ENCODE assay signal across 7 cellular contexts in the genomic region with DNA sequence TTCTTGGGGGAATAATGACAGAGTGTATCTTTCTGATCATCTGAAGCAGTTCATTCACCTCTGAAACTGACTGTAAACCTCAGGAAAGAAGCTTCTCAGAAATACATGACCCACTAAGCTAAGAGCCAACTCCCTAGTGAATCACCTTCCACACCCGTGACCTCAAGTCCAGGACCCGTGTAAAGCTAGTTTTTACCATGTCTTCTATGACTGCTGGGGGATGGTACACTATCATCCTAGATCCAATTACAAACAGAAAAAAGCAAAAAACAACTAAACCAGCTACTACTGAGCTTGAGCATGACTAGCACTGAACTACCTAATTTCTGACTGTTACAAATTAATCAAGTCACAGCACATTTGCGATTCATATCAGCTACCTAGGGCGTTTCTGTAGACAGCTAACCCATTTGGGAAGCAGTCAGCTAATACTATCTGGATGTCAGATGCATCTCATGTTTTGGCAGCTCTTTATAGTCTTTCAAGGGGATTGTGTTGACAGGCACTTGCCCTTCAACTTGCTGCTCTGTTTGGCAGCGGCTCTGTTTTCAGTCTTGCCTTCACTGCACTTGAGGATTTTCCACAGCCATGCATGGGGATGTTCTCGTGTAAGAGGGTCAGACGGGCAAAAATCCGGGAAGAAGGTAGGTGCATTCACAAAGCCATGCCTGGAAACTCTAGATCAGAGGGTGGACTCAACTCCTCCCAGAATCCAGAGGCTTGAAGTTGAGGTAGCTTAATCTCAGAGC.
DNase-seq lines count a peak whose midpoint lies in the region; ATAC-seq and TF ChIP-seq lines count a peak whose summit lies in the region.
"Not testable (repeated sequence)": the region's sequence is repeated elsewhere in the genome, so short reads cannot be mapped to it uniquely, and the experiment has no call there.

No MANE protein-coding gene starts in this region.

- in situ Hi-C loops in astrocyte of the spinal cord (cut with HindIII; ENCODE audit: low sequenced_read_pairs): not testable (repeated sequence)

- H3K27me3 ChIP-seq in PC-3 (ENCODE audit: low read length); esophagus squamous epithelium: not testable (repeated sequence)

- not testable (repeated sequence) for TF ChIP-seq CTCF in PC-3 (conservative IDR thresholded peaks at IDR 0.05; ENCODE audit: low read depth, low read length); activated CD8-positive, alpha-beta T cell treated with anti-CD3 and anti-CD28 coated beads for 36 hours (IDR thresholded peaks at IDR 0.05); astrocyte of the spinal cord (IDR thresholded peaks at IDR 0.05; ENCODE audit: low read depth, low read length); esophagus squamous epithelium (IDR thresholded peaks at IDR 0.05)

- peak overlapping the region; percentile 65 for H3K27ac Mint-ChIP-seq in activated CD8-positive, alpha-beta T cell treated with anti-CD3 and anti-CD28 coated beads for 36 hours

- H3K9ac ChIP-seq in PC-3 (ENCODE audit: low read length): not testable (repeated sequence)

- H3K27ac ChIP-seq in PC-3 (ENCODE audit: low read length): peak overlapping the region; percentile 70
- H3K27ac ChIP-seq in esophagus squamous epithelium: peak overlapping the region; percentile 3 to 71 (median 45)

- peaks cover 15% of the 10 kb centered on the region for H3K27me3 Mint-ChIP-seq in activated CD8-positive, alpha-beta T cell treated with anti-CD3 and anti-CD28 coated beads for 36 hours

- H3K36me3 Mint-ChIP-seq in activated CD8-positive, alpha-beta T cell treated with anti-CD3 and anti-CD28 coated beads for 36 hours (ENCODE audit: low read depth): not testable (repeated sequence)

- WGBS in esophagus squamous epithelium, 2 donors: 29% methylated on average over 1 of the region's 8 CpGs; no CpG with 5 or more reads in 1 of the 2 donors

- POLR2A ChIA-PET in PC-3 (lab: Charles Lee; ENCODE audit: unreplicated experiment); activated CD8-positive, alpha-beta T cell treated with anti-CD3 and anti-CD28 coated beads for 36 hours (lab: Charles Lee): not testable (repeated sequence)

- not testable (repeated sequence) for TF ChIP-seq POLR2A in esophagus squamous epithelium (IDR thresholded peaks at IDR 0.05)

- not testable (repeated sequence) for H3K79me2 ChIP-seq in PC-3 (ENCODE audit: low read length)

- H3K4me1 Mint-ChIP-seq in activated CD8-positive, alpha-beta T cell treated with anti-CD3 and anti-CD28 coated beads for 36 hours (ENCODE audit: low read depth): peaks cover 25% of the 10 kb centered on the region

- CTCF ChIA-PET in PC-3 (lab: Charles Lee); activated CD8-positive, alpha-beta T cell treated with anti-CD3 and anti-CD28 coated beads for 36 hours (lab: Charles Lee): not testable (repeated sequence)

- not testable (repeated sequence) for BruUV-seq in PC-3 (replicated peaks; lab: Mats Ljungman, UMichigan)

- H4K20me1 ChIP-seq in PC-3 (ENCODE audit: low read length): not testable (repeated sequence)

- not testable (repeated sequence) for H3K9me2 ChIP-seq in PC-3 (replicated peaks; ENCODE audit: low read length)

- peak; percentile 80 for ATAC-seq in PC-3
- peak; percentile 76 for ATAC-seq in activated CD8-positive, alpha-beta T cell treated with anti-CD3 and anti-CD28 coated beads for 36 hours

- H3K9me3 Mint-ChIP-seq in activated CD8-positive, alpha-beta T cell treated with anti-CD3 and anti-CD28 coated beads for 36 hours: not testable (repeated sequence)

- not testable (repeated sequence) for H3F3A ChIP-seq in PC-3 (ENCODE audit: low read length, unreplicated experiment)

- not testable (repeated sequence) for H3K4me3 ChIP-seq in PC-3 (ENCODE audit: low read length); astrocyte of the spinal cord (ENCODE audit: low read depth, low read length); esophagus squamous epithelium

- H3K4me3 Mint-ChIP-seq in activated CD8-positive, alpha-beta T cell treated with anti-CD3 and anti-CD28 coated beads for 36 hours: not testable (repeated sequence)

- H3K9me3 ChIP-seq in PC-3 (ENCODE audit: low read length); esophagus squamous epithelium: not testable (repeated sequence)

- H2AFZ ChIP-seq in PC-3 (ENCODE audit: low read length): not testable (repeated sequence)

- H3K4me1 ChIP-seq in PC-3 (ENCODE audit: insufficient read depth, low read length) (peaks cover 37% of the 10 kb centered on the region), esophagus squamous epithelium (peaks cover 0 to 19% (median 7%) of the 10 kb centered on the region in 3 donors)

- peak; percentile 51 for DNase-seq in ELR (ENCODE audit: low read depth)
- DNase-seq in PC-3: peak; percentile 51
- DNase-seq in activated CD8-positive, alpha-beta T cell treated with anti-CD3 and anti-CD28 coated beads for 36 hours; esophagus squamous epithelium (lab: John Stamatoyannopoulos, UW): not testable (repeated sequence)
- peak; percentile 24 for DNase-seq in astrocyte of the spinal cord (ENCODE audit: low read depth, low spot score)
- peak; percentile 40 for DNase-seq in iris pigment epithelial cell (ENCODE audit: low read depth)
- peak; percentile 69 for DNase-seq in renal cortical epithelial cell (ENCODE audit: low read depth)

- H3K36me3 ChIP-seq in PC-3 (ENCODE audit: low read depth, low read length); esophagus squamous epithelium: not testable (repeated sequence)

- H3K4me2 ChIP-seq in PC-3 (ENCODE audit: low read length): peak overlapping the region; percentile 60

- intact Hi-C loops in PC-3 (cut with micrococcal nuclease); activated CD8-positive, alpha-beta T cell treated with anti-CD3 and anti-CD28 coated beads for 36 hours (cut with micrococcal nuclease); esophagus squamous epithelium (cut with DNase I): not testable (repeated sequence)
